22 cellular contexts compared by ENCODE assay signal in the genomic region with DNA sequence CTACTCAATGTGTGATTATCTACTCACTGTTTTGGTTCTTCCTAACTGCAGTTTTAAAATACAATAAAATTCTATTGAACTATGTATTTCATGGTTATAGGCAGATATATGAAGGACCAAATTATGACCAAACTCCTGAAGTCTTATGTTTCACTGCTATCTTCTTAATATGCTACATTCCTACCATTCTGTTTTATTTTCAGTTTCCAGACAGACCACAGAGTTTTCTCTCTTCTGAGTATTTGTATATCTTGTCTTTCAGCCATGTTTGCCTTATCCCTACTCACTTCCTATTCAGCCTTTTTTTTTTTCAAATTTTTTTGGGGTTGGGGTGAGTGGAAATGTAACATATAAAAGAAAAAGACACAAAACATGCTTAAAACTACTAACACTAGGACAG. TPM values are rescaled to one million over a fixed set of nuclear protein-coding genes. Genes with fewer than 3 reads are reported as not detected.
DNase-seq lines count a peak whose midpoint lies in the region; ATAC-seq, FAIRE-seq and TF ChIP-seq lines count a peak whose summit lies in the region.
"Had no signal": no experiment of that assay in that cellular context is flagged by ENCODE, and none has a peak within 500 bp of the region (broad histone marks: within the 10 kb centered on the region; RNA-seq: fewer than 3 reads in every experiment).

No MANE protein-coding gene starts in this region.

- DNase-seq in IMR-90 (peak; percentile 20), GM12878 (ENCODE audit: low read depth, low spot score) (no peak), osteoblast (ENCODE audit: insufficient read length, low spot score, missing footprints) (peak; percentile 48), T-helper 1 cell (no peak)
- no peak for DNase-seq in activated CD4-positive, alpha-beta T cell treated with anti-CD3 and anti-CD28 coated beads, Interleukin-2, amount 10 ng/mL, durations not matched to agents 24 days and 14 days
- no peak for DNase-seq in stimulated activated naive CD8-positive, alpha-beta T cell treated with anti-CD3 and anti-CD28 coated beads, Interleukin-15, amount 100 ng/mL, for 72 hours
- DNase-seq: ACHN; AML-193; Caco-2; CD4-positive, alpha-beta T cell; GM23248; Karpas-422 had no signal

- H2BK5ac ChIP-seq in IMR-90 (ENCODE audit: low read depth, low read length, poor library complexity, severe bottlenecking): no peak overlapping the region

- no peak for TF ChIP-seq RAD21 in IMR-90 (IDR thresholded peaks at IDR 0.05; ENCODE audit: low read length)
- TF ChIP-seq RAD21 in GM12878 (IDR thresholded peaks at IDR 0.05; ENCODE audit: insufficient read depth, low read depth, low read length): no peak

- in situ Hi-C loops in IMR-90 (cut with MboI; ENCODE audit: low sequenced_read_pairs) (no loop called here), GM12878 (cut with MboI) (no loop called here)

- no peak for TF ChIP-seq EP300 in GM12878 (IDR thresholded peaks at IDR 0.05; ENCODE audit: borderline replicate concordance in 1 of 2, control insufficient read depth in 1 of 2, low read depth in 2 of 2, low read length in 2 of 2)

- H3K27ac Mint-ChIP-seq in activated CD4-positive, alpha-beta T cell treated with anti-CD3 and anti-CD28 coated beads, Interleukin-2, amount 10 ng/mL, durations not matched to agents 24 days and 14 days: no peak overlapping the region
- H3K27ac Mint-ChIP-seq in stimulated activated naive CD8-positive, alpha-beta T cell treated with anti-CD3 and anti-CD28 coated beads, Interleukin-15, amount 100 ng/mL, for 72 hours: no peak overlapping the region
- H3K27ac Mint-ChIP-seq: CD4-positive, alpha-beta T cell had no signal

- no peak overlapping the region for H3K23ac ChIP-seq in IMR-90 (ENCODE audit: low read depth, low read length)

- peak overlapping the region; percentile 54; the same call in 1 of the 2 replicates for H3K4ac ChIP-seq in IMR-90 (ENCODE audit: low read depth, low read length)

- H2BK20ac ChIP-seq in IMR-90 (ENCODE audit: low read depth, low read length): no peak overlapping the region

- RAD21 ChIA-PET in GM12878 (lab: Charles Lee; ENCODE audit: unreplicated experiment): no interaction called here

- H2AK5ac ChIP-seq in IMR-90 (ENCODE audit: low read depth, low read length): 0 out of 2 replicates have a peak overlapping the region, but pooled peaks have one; percentile 64

- peaks cover 2% of the 10 kb centered on the region for H3K4me1 Mint-ChIP-seq in activated CD4-positive, alpha-beta T cell treated with anti-CD3 and anti-CD28 coated beads, Interleukin-2, amount 10 ng/mL, durations not matched to agents 24 days and 14 days
- H3K4me1 Mint-ChIP-seq in stimulated activated naive CD8-positive, alpha-beta T cell treated with anti-CD3 and anti-CD28 coated beads, Interleukin-15, amount 100 ng/mL, for 72 hours: peaks cover 6% of the 10 kb centered on the region

- dilution Hi-C loops in IMR-90 (cut with HindIII; ENCODE audit: low sequenced_read_pairs, unreplicated experiment): no loop called here

- H3K27me3 ChIP-seq in IMR-90 (ENCODE audit: control insufficient read depth, insufficient read depth, low read length) (no peaks in the 10 kb centered on the region), GM12878 (replicated peaks in 1 of 2; ENCODE audit: control insufficient read depth in 2 of 2, insufficient read depth in 2 of 2, low read length in 1 of 2) (no peaks in the 10 kb centered on the region), osteoblast (ENCODE audit: insufficient read depth, low read length) (no peaks in the 10 kb centered on the region)

- peak overlapping the region; percentile 75; the same call in 1 of the 2 replicates for H3K27ac ChIP-seq in IMR-90 (ENCODE audit: insufficient read depth, low read length)
- H3K27ac ChIP-seq in GM12878 (ENCODE audit: control insufficient read depth, insufficient read depth): no peak overlapping the region; the same call in 1 of the 2 replicates
- H3K27ac ChIP-seq in osteoblast (ENCODE audit: low read depth, low read length): no peak overlapping the region
- H3K27ac ChIP-seq: C4-2B, GM23248, HL-60 had no signal

- H3K79me2 ChIP-seq in GM12878 (ENCODE audit: control insufficient read depth, insufficient read depth, low read length): no peaks in the 10 kb centered on the region
- no peaks in the 10 kb centered on the region for H3K79me2 ChIP-seq in osteoblast (ENCODE audit: insufficient read depth, low read length)

- TF ChIP-seq POLR2A in IMR-90 (IDR thresholded peaks at IDR 0.05; ENCODE audit: low read depth, low read length) (no peak), GM12878 (IDR thresholded peaks at IDR 0.05; ENCODE audit: low read depth, low read length) (no peak)

- SMC1A ChIA-PET in GM12878 (lab: Charles Lee; ENCODE audit: uncharacterized antibody, unreplicated experiment): no interaction called here

- peaks cover 0 to 11% of the 10 kb centered on the region in 2 experiments; a peak in 1 of 4 replicates for H3K79me1 ChIP-seq in IMR-90 (ENCODE audit: low read depth in 1 of 2, low read length in 2 of 2)

- no peak for FAIRE-seq in GM12878 (lab: Jason Lieb, UNC)
- FAIRE-seq: A204.1, D721Med, G401.6, K562 had no signal

- H3K9me3 ChIP-seq in IMR-90 (ENCODE audit: control insufficient read depth, insufficient read depth, low read length) (peaks cover 5% of the 10 kb centered on the region), GM12878 (replicated peaks; ENCODE audit: control insufficient read depth, insufficient read depth, low read length) (peaks cover 4% of the 10 kb centered on the region; the same call in 1 of the 3 replicates), osteoblast (ENCODE audit: low read depth, low read length) (no peaks in the 10 kb centered on the region)

- no peak overlapping the region for H3K9ac ChIP-seq in IMR-90 (ENCODE audit: low read depth, low read length)
- H3K9ac ChIP-seq in GM12878 (ENCODE audit: control insufficient read depth, insufficient read depth, low read length): no peak overlapping the region
- H3K9ac ChIP-seq: GM23248 had no signal

- H3K18ac ChIP-seq in IMR-90 (ENCODE audit: low read depth, low read length): peak overlapping the region; percentile 46; the same call in 1 of the 2 replicates

- TF ChIP-seq CTCF in IMR-90 (conservative IDR thresholded peaks at IDR 0.05; ENCODE audit: low read depth, low read length): no peak
- no peak for TF ChIP-seq CTCF in GM12878 (IDR thresholded peaks at IDR 0.05 in 2 of 3, conservative IDR thresholded peaks at IDR 0.05 in 1 of 3; ENCODE audit: control insufficient read depth in 2 of 3, extremely low read depth in 1 of 3, insufficient read depth in 1 of 3, low read depth in 3 of 3, low read length in 3 of 3)
- TF ChIP-seq CTCF in osteoblast (IDR thresholded peaks at IDR 0.05; ENCODE audit: extremely low read depth, low read depth, low read length): no peak

- H4K5ac ChIP-seq in IMR-90 (ENCODE audit: low read depth, low read length): peak overlapping the region; percentile 69

- intact Hi-C loops in IMR-90 (cut with micrococcal nuclease): no loop called here
- intact Hi-C loops in GM12878 (cut with micrococcal nuclease; ENCODE audit: unreplicated experiment): no loop called here
- intact Hi-C loops in activated CD4-positive, alpha-beta T cell treated with anti-CD3 and anti-CD28 coated beads, Interleukin-2, amount 10 ng/mL, durations not matched to agents 24 days and 14 days (cut with micrococcal nuclease): no loop called here

- peak overlapping the region; percentile 39; the same call in 1 of the 3 replicates for H2BK15ac ChIP-seq in IMR-90 (ENCODE audit: low read depth, low read length)

- H3K4me3 ChIP-seq in IMR-90 (ENCODE audit: insufficient read depth, low read depth, low read length): no peak overlapping the region
- H3K4me3 ChIP-seq in GM12878: no peak overlapping the region
- no peak overlapping the region for H3K4me3 ChIP-seq in osteoblast (ENCODE audit: insufficient read depth, low read length)
- H3K4me3 ChIP-seq: GM23248, HAP-1, K562 had no signal

- H2AK9ac ChIP-seq in IMR-90 (replicated peaks; ENCODE audit: low read depth, low read length, poor library complexity): no peak overlapping the region

- CTCF ChIA-PET in IMR-90 (lab: Yijun Ruan, JAX): interaction anchor here (0.6 kb wide), 1 partner anchor 312 kb away, joined by 3 read pairs; no protein-coding TSS in a partner anchor
- CTCF ChIA-PET in GM12878 (lab: Yijun Ruan, JAX): no interaction called here

- H3K4me1 ChIP-seq in IMR-90 (ENCODE audit: control insufficient read depth, insufficient read depth, low read length): peaks cover 8% of the 10 kb centered on the region
- peaks cover 4% of the 10 kb centered on the region for H3K4me1 ChIP-seq in GM12878 (ENCODE audit: control insufficient read depth, insufficient read depth, low read length)
- peaks cover 3% of the 10 kb centered on the region for H3K4me1 ChIP-seq in osteoblast (ENCODE audit: insufficient read depth, low read length)
- H3K4me1 ChIP-seq: Caco-2 had no signal

- H3K4me2 ChIP-seq in IMR-90 (ENCODE audit: low read depth, low read length): peak overlapping the region; percentile 23; the same call in 1 of the 2 replicates
- H3K4me2 ChIP-seq in GM12878 (ENCODE audit: control insufficient read depth, insufficient read depth): no peak overlapping the region
- H3K4me2 ChIP-seq in osteoblast (ENCODE audit: insufficient read depth, low read length): no peak overlapping the region

- H4K8ac ChIP-seq in IMR-90 (ENCODE audit: low read depth in 2 of 2, low read length in 2 of 2): no peak overlapping the region; a peak in 1 of 4 replicates

- POLR2A ChIA-PET in IMR-90 (lab: Charles Lee; ENCODE audit: unreplicated experiment): no interaction called here
- POLR2A ChIA-PET in GM12878 (lab: Charles Lee): no interaction called here

- H4K20me1 ChIP-seq in IMR-90 (ENCODE audit: insufficient read depth, low read length): no peaks in the 10 kb centered on the region
- H4K20me1 ChIP-seq in GM12878 (ENCODE audit: control insufficient read depth, insufficient read depth): no peaks in the 10 kb centered on the region
- no peaks in the 10 kb centered on the region for H4K20me1 ChIP-seq in osteoblast (ENCODE audit: insufficient read depth, low read length)

- H2AFZ ChIP-seq in IMR-90 (replicated peaks; ENCODE audit: low read length, poor library complexity): no peak overlapping the region
- peak overlapping the region; percentile 56 for H2AFZ ChIP-seq in GM12878 (ENCODE audit: control insufficient read depth, low read depth, low read length)
- H2AFZ ChIP-seq in osteoblast (ENCODE audit: low read length): no peak overlapping the region
- H2AFZ ChIP-seq: GM23248 had no signal

- ATAC-seq in GM21619 (IDR thresholded peaks at IDR 0.05; ENCODE audit: unreplicated experiment) (peak; percentile 48), IMR-90 (ENCODE audit: low read depth) (peak; percentile 70), GM12878 (no peak), GM18867 (IDR thresholded peaks at IDR 0.05; ENCODE audit: unreplicated experiment) (no peak)
- ATAC-seq in stimulated activated naive CD8-positive, alpha-beta T cell treated with anti-CD3 and anti-CD28 coated beads, Interleukin-15, amount 100 ng/mL, for 72 hours: no peak
- ATAC-seq: K562 had no signal

- peaks cover 8% of the 10 kb centered on the region for H3K9me3 Mint-ChIP-seq in activated CD4-positive, alpha-beta T cell treated with anti-CD3 and anti-CD28 coated beads, Interleukin-2, amount 10 ng/mL, durations not matched to agents 24 days and 14 days
- H3K9me3 Mint-ChIP-seq in stimulated activated naive CD8-positive, alpha-beta T cell treated with anti-CD3 and anti-CD28 coated beads, Interleukin-15, amount 100 ng/mL, for 72 hours: peaks cover 12 to 24% of the 10 kb centered on the region in 2 donors

- H3K36me3 Mint-ChIP-seq in activated CD4-positive, alpha-beta T cell treated with anti-CD3 and anti-CD28 coated beads, Interleukin-2, amount 10 ng/mL, durations not matched to agents 24 days and 14 days (ENCODE audit: low read depth): peaks cover 2% of the 10 kb centered on the region

- no peak overlapping the region for H3K4me3 Mint-ChIP-seq in activated CD4-positive, alpha-beta T cell treated with anti-CD3 and anti-CD28 coated beads, Interleukin-2, amount 10 ng/mL, durations not matched to agents 24 days and 14 days
- no peak overlapping the region for H3K4me3 Mint-ChIP-seq in stimulated activated naive CD8-positive, alpha-beta T cell treated with anti-CD3 and anti-CD28 coated beads, Interleukin-15, amount 100 ng/mL, for 72 hours
- H3K4me3 Mint-ChIP-seq: CD4-positive, alpha-beta T cell had no signal

- H3K36me3 ChIP-seq in IMR-90 (ENCODE audit: control insufficient read depth, insufficient read depth, low read length) (0 out of 2 replicates have a peak, but pooled peaks cover 1% of the 10 kb centered on the region), GM12878 (ENCODE audit: control insufficient read depth in 2 of 2, insufficient read depth in 2 of 2, low read length in 1 of 2) (no peaks in the 10 kb centered on the region; a peak in 1 of 4 replicates), osteoblast (ENCODE audit: insufficient read depth, low read length) (no peaks in the 10 kb centered on the region)
- H3K36me3 ChIP-seq: HAP-1 had no signal

- H3K9me1 ChIP-seq in IMR-90 (ENCODE audit: insufficient read depth, low read length): peaks cover 11% of the 10 kb centered on the region

- peaks cover 14% of the 10 kb centered on the region for H3K27me3 Mint-ChIP-seq in activated CD4-positive, alpha-beta T cell treated with anti-CD3 and anti-CD28 coated beads, Interleukin-2, amount 10 ng/mL, durations not matched to agents 24 days and 14 days
- no peaks in the 10 kb centered on the region for H3K27me3 Mint-ChIP-seq in stimulated activated naive CD8-positive, alpha-beta T cell treated with anti-CD3 and anti-CD28 coated beads, Interleukin-15, amount 100 ng/mL, for 72 hours

- no peak overlapping the region for H4K91ac ChIP-seq in IMR-90 (ENCODE audit: insufficient read depth, low read depth, low read length)

- peak overlapping the region; percentile 77 for H2BK120ac ChIP-seq in IMR-90 (ENCODE audit: low read depth, low read length)

- BruUV-seq in IMR-90 (replicated peaks; lab: Mats Ljungman, UMichigan): no TSS peak
- no TSS peak for BruUV-seq in GM12878 (replicated peaks; lab: Mats Ljungman, UMichigan)

- H3K14ac ChIP-seq in IMR-90 (replicated peaks; ENCODE audit: low read depth, low read length): 0 out of 2 replicates have a peak overlapping the region, but pooled peaks have one; percentile 57

- no peak overlapping the region for H3K56ac ChIP-seq in IMR-90 (ENCODE audit: extremely low read depth, insufficient read depth, low read length)

RNA-seq across cellular contexts. Expression of gene RFTN2, which starts 6.3 kb away (rescaled TPM):
- 2.3 and 2.5 TPM in 2 replicates for total RNA-seq in IMR-90 (2012; rRNA removed)
- polyA plus RNA-seq in IMR-90 (2012; rRNA removed): 0.44 and 0.73 TPM in 2 replicates
- polyA plus RNA-seq in IMR-90 (2012; cell fraction: cytosol; rRNA removed): 0.19 and 0.31 TPM in 2 replicates
- polyA plus RNA-seq in IMR-90 (2012; cell fraction: nucleus; rRNA removed; ENCODE audit: low replicate concordance): 0.26 and 1.2 TPM in 2 replicates
- not detected in 2 replicates for total RNA-seq in GM12878 (2013; cell fraction: nucleolus; rRNA removed)
- not detected in 2 replicates for total RNA-seq in GM12878 (2014; rRNA removed)
- total RNA-seq in GM12878 (2014; rRNA removed; fragmentation: Illumina TruSeq; extraction: Trizol): not detected in 2 replicates
- not detected in 2 replicates for total RNA-seq in GM12878 (2021)
- not detected for polyA plus RNA-seq in GM12878 (2011; ENCODE audit: low read depth)
- polyA plus RNA-seq in GM12878 (2011; rRNA removed): not detected in 2 replicates
- polyA plus RNA-seq in GM12878 (2011; cell fraction: cytosol; rRNA removed): not detected in 2 replicates
- not detected in 2 replicates for polyA plus RNA-seq in GM12878 (2011; cell fraction: nucleus; rRNA removed)
- polyA plus RNA-seq in GM12878 (2012): 0.04 and 0.05 TPM in 2 replicates
- polyA plus RNA-seq in GM12878 (2014; fragmentation: Illumina TruSeq; extraction: Trizol): not detected in 2 replicates
- polyA plus RNA-seq in GM12878 (2014; fragmentation: Nextera tagmentation; extraction: Ambion mirVana): not detected
- not detected in 2 replicates for polyA plus RNA-seq in GM12878 (2014; rRNA removed)
- under 1 TPM; 0.09 to 0.23 TPM for polyA plus RNA-seq in GM12878 (2016; fragmentation: Nextera tagmentation; extraction: Ambion mirVana)
- not detected in 2 replicates for polyA minus RNA-seq in GM12878 (2011; rRNA and poly(A)+ RNA removed)
- not detected in 2 replicates for polyA minus RNA-seq in GM12878 (2011; cell fraction: cytosol; rRNA and poly(A)+ RNA removed)
- polyA minus RNA-seq in GM12878 (2011; cell fraction: nucleus; rRNA and poly(A)+ RNA removed): not detected in 2 replicates
- 14.5 and 18.6 TPM in 2 replicates for total RNA-seq in osteoblast
- not detected in 2 replicates for total RNA-seq in activated CD4-positive, alpha-beta T cell treated with anti-CD3 and anti-CD28 coated beads, Interleukin-2, amount 10 ng/mL, durations not matched to agents 24 days and 14 days
- total RNA-seq: CD4-positive, alpha-beta T cell; HT1080 had no signal

RNA-seq across cellular contexts. Expression of gene MARS2, which starts 36.1 kb away (rescaled TPM):
- 3.8 and 3.9 TPM in 2 replicates for total RNA-seq in IMR-90 (2012; rRNA removed)
- 2.9 and 3.4 TPM in 2 replicates for polyA plus RNA-seq in IMR-90 (2012; rRNA removed)
- 1.9 and 2.2 TPM in 2 replicates for polyA plus RNA-seq in IMR-90 (2012; cell fraction: cytosol; rRNA removed)
- 1.7 and 2.2 TPM in 2 replicates for polyA plus RNA-seq in IMR-90 (2012; cell fraction: nucleus; rRNA removed; ENCODE audit: low replicate concordance)
- 15.7 and 18.9 TPM in 2 replicates for total RNA-seq in GM12878 (2013; cell fraction: nucleolus; rRNA removed)
- 22.5 and 22.9 TPM in 2 replicates for total RNA-seq in GM12878 (2014; rRNA removed)
- total RNA-seq in GM12878 (2014; rRNA removed; fragmentation: Illumina TruSeq; extraction: Trizol): 13.9 and 14.1 TPM in 2 replicates
- total RNA-seq in GM12878 (2021): 21.7 and 22.7 TPM in 2 replicates
- 5.5 TPM for polyA plus RNA-seq in GM12878 (2011; ENCODE audit: low read depth)
- 9.1 and 14.4 TPM in 2 replicates for polyA plus RNA-seq in GM12878 (2011; rRNA removed)
- polyA plus RNA-seq in GM12878 (2011; cell fraction: cytosol; rRNA removed): 12.1 and 12.4 TPM in 2 replicates
- 22.9 and 24.9 TPM in 2 replicates for polyA plus RNA-seq in GM12878 (2011; cell fraction: nucleus; rRNA removed)
- 7.2 and 7.9 TPM in 2 replicates for polyA plus RNA-seq in GM12878 (2012)
- polyA plus RNA-seq in GM12878 (2014; fragmentation: Illumina TruSeq; extraction: Trizol): 20.1 and 21.5 TPM in 2 replicates
- 1 to 10 TPM; 4.0 to 6.9 TPM for polyA plus RNA-seq in GM12878 (2014; fragmentation: Nextera tagmentation; extraction: Ambion mirVana)
- 18.0 and 18.2 TPM in 2 replicates for polyA plus RNA-seq in GM12878 (2014; rRNA removed)
- 10 to 100 TPM; 19.0 to 22.4 TPM for polyA plus RNA-seq in GM12878 (2016; fragmentation: Nextera tagmentation; extraction: Ambion mirVana)
- 21.0 and 24.8 TPM in 2 replicates for polyA minus RNA-seq in GM12878 (2011; rRNA and poly(A)+ RNA removed)
- polyA minus RNA-seq in GM12878 (2011; cell fraction: cytosol; rRNA and poly(A)+ RNA removed): 8.7 and 10.0 TPM in 2 replicates
- polyA minus RNA-seq in GM12878 (2011; cell fraction: nucleus; rRNA and poly(A)+ RNA removed): 24.4 and 43.7 TPM in 2 replicates
- total RNA-seq in osteoblast: 3.2 and 3.3 TPM in 2 replicates
- total RNA-seq in activated CD4-positive, alpha-beta T cell treated with anti-CD3 and anti-CD28 coated beads, Interleukin-2, amount 10 ng/mL, durations not matched to agents 24 days and 14 days: 23.1 and 23.2 TPM in 2 replicates

Comparison
In these comparisons a context has a peak if more than half of its experiments do, and no peak if none do; other contexts are left out.
1. ATAC-seq: peak in GM21619 (single experiment) and IMR-90 (single experiment); none in GM12878 (single experiment), GM18867 (single experiment) and stimulated activated naive CD8-positive, alpha-beta T cell treated with anti-CD3 and anti-CD28 coated beads, Interleukin-15, amount 100 ng/mL, for 72 hours (single experiment).
2. DNase-seq: peak in IMR-90 (single experiment) and osteoblast (single experiment); none in GM12878 (single experiment), activated CD4-positive, alpha-beta T cell treated with anti-CD3 and anti-CD28 coated beads, Interleukin-2, amount 10 ng/mL, durations not matched to agents 24 days and 14 days (single experiment), T-helper 1 cell (0 of 5) and stimulated activated naive CD8-positive, alpha-beta T cell treated with anti-CD3 and anti-CD28 coated beads, Interleukin-15, amount 100 ng/mL, for 72 hours (0 of 2).